ENCODE assay signal across 14 cellular contexts in genomic region chr17:48530208-48530886, GRCh38. TPM values are rescaled to one million over a fixed set of nuclear protein-coding genes. Genes with fewer than 3 reads are reported as not detected.
"Had no signal": no experiment of that assay in that cellular context is flagged by ENCODE, and none has a peak within 500 bp of the region (broad histone marks: within the 10 kb centered on the region; RNA-seq: fewer than 3 reads in every experiment).

No MANE protein-coding gene starts in this region.

- H2AFZ ChIP-seq: parathyroid adenoma had no signal

- H3K9ac ChIP-seq: parathyroid adenoma had no signal

- H3K4me1 Mint-ChIP-seq: activated CD4-positive, alpha-beta memory T cell treated with anti-CD3 and anti-CD28 coated beads, Interleukin-2, amount 10 ng/mL, durations not matched to agents 7 days and 5 days had no signal

- H3K27ac Mint-ChIP-seq: activated CD4-positive, alpha-beta memory T cell treated with anti-CD3 and anti-CD28 coated beads, Interleukin-2, amount 10 ng/mL, durations not matched to agents 7 days and 5 days; activated naive CD4-positive, alpha-beta T cell treated with anti-CD3 and anti-CD28 coated beads for 36 hours; immature natural killer cell had no signal

- H3K79me2 ChIP-seq: parathyroid adenoma had no signal

- H3K36me3 ChIP-seq: heart right ventricle, thyroid gland had no signal

- H3K27ac ChIP-seq: heart right ventricle, parathyroid adenoma, thyroid gland had no signal

- H3K4me3 Mint-ChIP-seq: activated CD4-positive, alpha-beta memory T cell treated with anti-CD3 and anti-CD28 coated beads, Interleukin-2, amount 10 ng/mL, durations not matched to agents 7 days and 5 days; activated naive CD4-positive, alpha-beta T cell treated with anti-CD3 and anti-CD28 coated beads for 36 hours; immature natural killer cell had no signal

- DNase-seq: activated CD4-positive, alpha-beta memory T cell treated with anti-CD3 and anti-CD28 coated beads, Interleukin-2, amount 10 ng/mL, durations not matched to agents 7 days and 5 days; activated CD8-positive, alpha-beta memory T cell treated with anti-CD3 and anti-CD28 coated beads, Interleukin-2, amount 50 U/mL, for 48 hours; activated naive CD4-positive, alpha-beta T cell treated with anti-CD3 and anti-CD28 coated beads for 36 hours; heart right ventricle; immature natural killer cell; thyroid gland had no signal

- H3K4me1 ChIP-seq: heart right ventricle, parathyroid adenoma, thyroid gland had no signal

- H3K9me3 Mint-ChIP-seq: activated CD4-positive, alpha-beta memory T cell treated with anti-CD3 and anti-CD28 coated beads, Interleukin-2, amount 10 ng/mL, durations not matched to agents 7 days and 5 days; activated naive CD4-positive, alpha-beta T cell treated with anti-CD3 and anti-CD28 coated beads for 36 hours; immature natural killer cell had no signal

- H3K4me3 ChIP-seq: heart right ventricle, skin epidermis, thyroid gland had no signal

- H3K9me3 ChIP-seq: heart right ventricle, thyroid gland had no signal

RNA-seq across cellular contexts. Expression of gene HOXB1, which starts 0.5 kb away (rescaled TPM):
- total RNA-seq: activated CD4-positive, alpha-beta memory T cell treated with anti-CD3 and anti-CD28 coated beads, Interleukin-2, amount 10 ng/mL, durations not matched to agents 7 days and 5 days; activated naive CD4-positive, alpha-beta T cell treated with anti-CD3 and anti-CD28 coated beads for 36 hours; astrocyte; endothelial cell of umbilical vein; fibroblast of lung; frontal cortex; heart right ventricle; lung microvascular endothelial cell; thyroid gland had no signal
- polyA plus RNA-seq: endothelial cell of umbilical vein, fibroblast of lung, heart right ventricle, immature natural killer cell, neural cell had no signal

RNA-seq across cellular contexts. Expression of gene HOXB2, which starts 14.6 kb away (rescaled TPM):
- total RNA-seq: frontal cortex had no signal
- polyA plus RNA-seq: neural cell had no signal

RNA-seq across cellular contexts. Expression of gene HOXB4, which starts 47.8 kb away (rescaled TPM):
- total RNA-seq: astrocyte, frontal cortex had no signal
- polyA plus RNA-seq: neural cell had no signal

RNA-seq across cellular contexts. Expression of gene HOXB3, which starts 59.7 kb away (rescaled TPM):
- total RNA-seq: astrocyte, frontal cortex had no signal
- polyA plus RNA-seq: neural cell had no signal
